Comparison of ENCODE assay signal across 8 cellular contexts in the genomic region with DNA sequence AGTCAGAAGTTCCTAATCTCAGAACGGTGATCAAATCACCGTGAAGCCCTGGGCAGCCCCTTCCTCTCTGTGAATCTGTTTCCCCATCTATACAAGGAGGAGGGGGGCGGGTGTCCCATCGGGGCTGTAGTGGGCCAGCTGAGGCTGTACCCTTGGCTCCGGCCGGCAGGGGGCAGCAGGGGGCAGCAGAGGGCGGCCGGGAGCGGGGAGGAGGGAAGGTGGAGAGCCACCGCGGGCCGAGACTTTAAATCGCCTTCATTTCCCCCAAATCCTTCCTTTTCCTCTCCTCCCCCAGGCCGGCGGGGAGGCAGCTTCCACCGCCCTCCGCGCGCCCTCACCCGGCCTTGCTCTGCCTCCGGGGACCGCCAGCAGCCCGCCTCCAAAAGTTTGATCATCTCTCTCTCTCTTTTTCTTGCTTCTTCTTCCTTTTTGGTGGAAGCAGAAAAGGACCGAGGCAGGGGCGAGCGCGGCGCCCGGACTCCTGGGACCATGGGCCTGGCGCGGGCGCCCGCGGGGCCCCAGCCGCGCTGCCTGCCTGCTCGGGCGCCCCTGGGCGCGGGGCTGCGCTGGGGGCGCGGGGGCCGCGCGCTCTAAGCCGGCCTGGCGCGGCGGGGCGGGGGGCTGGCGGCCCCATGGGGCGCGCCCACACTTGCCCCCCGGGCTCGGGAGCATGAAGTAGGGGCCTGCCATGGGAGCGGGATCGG. TPM values are rescaled to one million over a fixed set of nuclear protein-coding genes. Genes with fewer than 3 reads are reported as not detected.
DNase-seq lines count a peak whose midpoint lies in the region; ATAC-seq and TF ChIP-seq lines count a peak whose summit lies in the region.

Gene COL27A1 (plus strand): TSS at position 275 of the 704 bp plus-strand sequence. CDS start 414 bp downstream, at position 689.

- peak; percentile 8 for DNase-seq in DMS 273 treated with DMSO at 0.1 percent for 48 hours (lab: John Stamatoyannopoulos, UW)
- DNase-seq in MG63, result peak; percentile 81
- peak in 52 of 56 donors; percentile 5 to 82 (median 46) for DNase-seq in amygdala (lab: John Stamatoyannopoulos, UW)
- DNase-seq in left ventricle myocardium superior, result peak; percentile 93
- DNase-seq in prostate gland (ENCODE audit: low spot score), result peak; percentile 78
- peak; percentile 91 for DNase-seq in upper lobe of right lung

- peak within 1 kb of the TSS; percentile 66 for H3K4me3 ChIP-seq in MG63
- H3K4me3 ChIP-seq in prostate gland, result peak within 1 kb of the TSS; percentile 49 to 50
- peak within 1 kb of the TSS; percentile 60 for H3K4me3 ChIP-seq in upper lobe of right lung

- peak; percentile 89 to 92 (median 90) for TF ChIP-seq CTCF in prostate gland (IDR thresholded peaks at IDR 0.05)
- peak; percentile 96 for TF ChIP-seq CTCF in upper lobe of right lung (IDR thresholded peaks at IDR 0.05)

- under 1% methylated on average over 57 of the region's 58 CpGs for WGBS in prostate gland

- no peaks in the 10 kb centered on the region for H3K9me3 ChIP-seq in MG63
- no peaks in the 10 kb centered on the region for H3K9me3 ChIP-seq in prostate gland
- no peaks in the 10 kb centered on the region for H3K9me3 ChIP-seq in upper lobe of right lung

- H3K4me1 ChIP-seq in prostate gland (replicated peaks) (no peaks in the 10 kb centered on the region), upper lobe of right lung (peaks cover 13% of the 10 kb centered on the region)

- peak; percentile 31 for TF ChIP-seq POLR2A in prostate gland (IDR thresholded peaks at IDR 0.05)

- H3K36me3 Mint-ChIP-seq in T-helper 1 cell treated with Interleukin-12 subunit alpha and Interleukin-12 subunit beta and Interleukin-4 antibody, amounts not matched to agents 30 μg/mL and 1 μg/mL, for 36 hours (ENCODE audit: low read depth), result peaks cover 2% of the 10 kb centered on the region

- H3K27me3 ChIP-seq in MG63 (peaks cover 13% of the 10 kb centered on the region), prostate gland (replicated peaks; ENCODE audit: insufficient read depth) (no peaks in the 10 kb centered on the region), upper lobe of right lung (peaks cover 20% of the 10 kb centered on the region)

- H3K4me1 Mint-ChIP-seq in T-helper 1 cell treated with Interleukin-12 subunit alpha and Interleukin-12 subunit beta and Interleukin-4 antibody, amounts not matched to agents 30 μg/mL and 1 μg/mL, for 36 hours (ENCODE audit: low read depth), result peaks cover 14% of the 10 kb centered on the region

- H3K27me3 Mint-ChIP-seq in T-helper 1 cell treated with Interleukin-12 subunit alpha and Interleukin-12 subunit beta and Interleukin-4 antibody, amounts not matched to agents 30 μg/mL and 1 μg/mL, for 36 hours (ENCODE audit: low read depth), result peaks cover 50% of the 10 kb centered on the region

- ATAC-seq in GM21786 (IDR thresholded peaks at IDR 0.05; ENCODE audit: unreplicated experiment) (peak; percentile 67), left ventricle myocardium superior (peak; percentile 89), upper lobe of right lung (peak; percentile 93)

- H3K36me3 ChIP-seq in MG63, result no peaks in the 10 kb centered on the region
- H3K36me3 ChIP-seq in prostate gland, result no peaks in the 10 kb centered on the region
- H3K36me3 ChIP-seq in upper lobe of right lung, result no peaks in the 10 kb centered on the region

- H3K4me3 Mint-ChIP-seq in T-helper 1 cell treated with Interleukin-12 subunit alpha and Interleukin-12 subunit beta and Interleukin-4 antibody, amounts not matched to agents 30 μg/mL and 1 μg/mL, for 36 hours, result peak within 1 kb of the TSS; percentile 92

- intact Hi-C loops in left ventricle myocardium superior (cut with micrococcal nuclease) (loop anchor here (10.0 kb wide), 1 partner anchor 119 kb away; no protein-coding TSS in a partner anchor), prostate gland (cut with DNase I) (loop anchor here (5.0 kb wide), 2 partner anchors 73 to 107 kb away; no protein-coding TSS in a partner anchor), upper lobe of right lung (cut with DNase I) (loop anchor here (10.0 kb wide), 1 partner anchor 129 kb away; no protein-coding TSS in a partner anchor)

- H3K27ac ChIP-seq in prostate gland (peak within 1 kb of the TSS; percentile 67 to 71), upper lobe of right lung (no peak within 1 kb of the TSS)

- H3K27ac Mint-ChIP-seq in T-helper 1 cell treated with Interleukin-12 subunit alpha and Interleukin-12 subunit beta and Interleukin-4 antibody, amounts not matched to agents 30 μg/mL and 1 μg/mL, for 36 hours, result peak within 1 kb of the TSS; percentile 71

- no peaks in the 10 kb centered on the region for H3K9me3 Mint-ChIP-seq in T-helper 1 cell treated with Interleukin-12 subunit alpha and Interleukin-12 subunit beta and Interleukin-4 antibody, amounts not matched to agents 30 μg/mL and 1 μg/mL, for 36 hours

RNA-seq across cellular contexts. Expression of gene COL27A1, which starts in this region (rescaled TPM):
- total RNA-seq in MG63 (2014; rRNA removed; shearing (Covaris generic); ENCODE audit: low replicate concordance), result 1.1 and 1.3 TPM in 2 replicates
- total RNA-seq in left ventricle myocardium superior (11.0 TPM), prostate gland (10 to 100 TPM in 1 of 2 donors, 1 to 10 TPM in 1; 8.7 to 54.8 TPM), upper lobe of right lung (13.7 TPM)

Comparison
In these comparisons a context has a peak if more than half of its experiments do, and no peak if none do; other contexts are left out.
1. DNase-seq: peak in every context shown above with its lines; median percentile 93 in left ventricle myocardium superior; 91 in upper lobe of right lung; 81 in MG63; 78 in prostate gland; 46 in amygdala; 8 in DMS 273 treated with DMSO at 0.1 percent for 48 hours.